ENCODE assay signal across 9 cellular contexts in the genomic region with DNA sequence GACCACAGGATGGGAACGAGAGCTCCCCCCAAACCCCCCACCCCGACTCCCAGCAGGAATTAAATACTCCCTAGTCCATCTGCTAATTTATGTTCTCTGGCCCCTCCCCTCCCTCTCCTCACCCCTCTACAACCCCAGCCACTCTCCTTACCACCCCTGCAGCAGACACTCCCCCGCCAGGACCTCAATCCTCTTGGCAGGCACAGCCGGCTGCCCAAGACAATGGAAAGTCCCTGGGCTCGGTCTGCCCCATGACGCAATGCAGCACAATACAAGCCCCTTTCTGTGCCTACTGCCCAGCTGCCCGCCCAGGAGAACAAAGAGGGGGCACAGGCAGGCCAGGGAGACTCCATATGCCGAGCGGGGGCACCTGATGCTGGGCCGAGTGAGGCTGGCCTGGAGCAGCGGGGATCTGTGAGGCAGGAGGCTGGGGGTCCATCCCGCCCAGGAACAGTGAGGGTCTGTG. TPM values are rescaled to one million over a fixed set of nuclear protein-coding genes. Genes with fewer than 3 reads are reported as not detected.
DNase-seq lines count a peak whose midpoint lies in the region; ATAC-seq and TF ChIP-seq lines count a peak whose summit lies in the region.
"Had no signal": no experiment of that assay in that cellular context is flagged by ENCODE, and none has a peak within 500 bp of the region (broad histone marks: within the 10 kb centered on the region; RNA-seq: fewer than 3 reads in every experiment).

No MANE protein-coding gene starts in this region.

- H3K27me3 Mint-ChIP-seq in nephron progenitor cell (ENCODE audit: low read depth, poor library complexity) = peaks cover 3% of the 10 kb centered on the region
- no peaks in the 10 kb centered on the region for H3K27me3 Mint-ChIP-seq in T-cell
- H3K27me3 Mint-ChIP-seq: activated naive CD8-positive, alpha-beta T cell had no signal

- H3K4me3 Mint-ChIP-seq in nephron progenitor cell (peak overlapping the region; percentile 15), T-cell (no peak overlapping the region)
- H3K4me3 Mint-ChIP-seq: activated naive CD8-positive, alpha-beta T cell had no signal

- TF ChIP-seq CTCF in fibroblast of pulmonary artery (IDR thresholded peaks at IDR 0.05; ENCODE audit: low read length, missing control alignments) (no peak), nephron progenitor cell (IDR thresholded peaks at IDR 0.05) (no peak)

- CTCF ChIA-PET in T-cell (lab: Charles Lee) = no interaction called here

- DNase-seq in EH (ENCODE audit: low read depth) (peak; percentile 67), RPMI8226 (peak; percentile 43), fibroblast of pulmonary artery (ENCODE audit: low read depth) (peak; percentile 98), nephron progenitor cell (peak; percentile 63), T-cell (no peak)
- DNase-seq in stimulated activated CD4-positive, alpha-beta T cell treated with anti-CD3 and anti-CD28 coated beads, Interleukin-1b, Interleukin-23, amount 100 ng/mL, for 48 hours = no peak

- no peak overlapping the region for H3K4me3 ChIP-seq in fibroblast of pulmonary artery (replicated peaks; ENCODE audit: low read depth, low read length)

- no peaks in the 10 kb centered on the region for H3K9me3 Mint-ChIP-seq in nephron progenitor cell
- H3K9me3 Mint-ChIP-seq in T-cell = no peaks in the 10 kb centered on the region

- ATAC-seq in T-cell (replicated peaks in 1 of 4) = no peak
- ATAC-seq in HG03460 (IDR thresholded peaks at IDR 0.05; ENCODE audit: unreplicated experiment) = no peak
- ATAC-seq in HG03045 (IDR thresholded peaks at IDR 0.05; ENCODE audit: unreplicated experiment) = no peak

- H3K4me1 Mint-ChIP-seq in nephron progenitor cell (peaks cover 91% of the 10 kb centered on the region), T-cell (no peaks in the 10 kb centered on the region)

- POLR2A ChIA-PET in T-cell (lab: Charles Lee) = no interaction called here

- H3K36me3 Mint-ChIP-seq in nephron progenitor cell (ENCODE audit: low read depth) = no peaks in the 10 kb centered on the region
- no peaks in the 10 kb centered on the region for H3K36me3 Mint-ChIP-seq in T-cell
- H3K36me3 Mint-ChIP-seq: activated naive CD8-positive, alpha-beta T cell had no signal

- H3K27ac Mint-ChIP-seq in nephron progenitor cell (peak overlapping the region; percentile 94), T-cell (no peak overlapping the region)
- H3K27ac Mint-ChIP-seq: activated naive CD8-positive, alpha-beta T cell had no signal

RNA-seq across cellular contexts. Expression of a gene that starts 30.3 kb away (rescaled TPM):
- total RNA-seq in T-cell = 1 to 10 TPM; 1.1 to 3.7 (median 1.3) TPM

Comparison
In these comparisons a context has a peak if more than half of its experiments do, and no peak if none do; other contexts are left out.
1. DNase-seq: peak in EH (single experiment), RPMI8226 (single experiment), fibroblast of pulmonary artery (single experiment) and nephron progenitor cell (single experiment); none in T-cell (0 of 34) and stimulated activated CD4-positive, alpha-beta T cell treated with anti-CD3 and anti-CD28 coated beads, Interleukin-1b, Interleukin-23, amount 100 ng/mL, for 48 hours (single experiment).